ENCODE assay signal across 11 cellular contexts in genomic region chr7:135758531-135758932, GRCh38. TPM values are rescaled to one million over a fixed set of nuclear protein-coding genes. Genes with fewer than 3 reads are reported as not detected.
DNase-seq lines count a peak whose midpoint lies in the region; ATAC-seq and TF ChIP-seq lines count a peak whose summit lies in the region.
"Had no signal": no experiment of that assay in that cellular context is flagged by ENCODE, and none has a peak within 500 bp of the region (broad histone marks: within the 10 kb centered on the region; RNA-seq: fewer than 3 reads in every experiment).

No MANE protein-coding gene starts in this region.

- 0 out of 2 replicates have a peak overlapping the region, but pooled peaks have one; percentile 40 for H3K4me2 ChIP-seq in GM23338

- H3K4me1 ChIP-seq in GM23338 (ENCODE audit: insufficient read depth) (peaks cover 13% of the 10 kb centered on the region; the same call in 1 of the 2 replicates), breast epithelium (no peaks in the 10 kb centered on the region), skeletal muscle tissue (ENCODE audit: control insufficient read depth in 3 of 3, insufficient read depth in 3 of 3, low read length in 3 of 3) (peaks cover 15 to 25% (median 20%) of the 10 kb centered on the region in 3 donors)

- peaks cover 24% of the 10 kb centered on the region for H3K4me1 Mint-ChIP-seq in GM23338
- H3K4me1 Mint-ChIP-seq: central memory CD8-positive, alpha-beta T cell had no signal

- no peaks in the 10 kb centered on the region for H3K27me3 ChIP-seq in GM23338 (ENCODE audit: insufficient read depth)
- H3K27me3 ChIP-seq in breast epithelium: no peaks in the 10 kb centered on the region
- peaks cover 0 to 3% (median 0%) of the 10 kb centered on the region in 3 donors for H3K27me3 ChIP-seq in skeletal muscle tissue (ENCODE audit: control insufficient read depth in 3 of 3, insufficient read depth in 3 of 3, low read length in 3 of 3)

- ATAC-seq in GM23338 (peak; percentile 60), GM19397 (IDR thresholded peaks at IDR 0.05; ENCODE audit: unreplicated experiment) (no peak)
- ATAC-seq: Panc1 had no signal

- H3K4me3 Mint-ChIP-seq in GM23338: no peak overlapping the region
- H3K4me3 Mint-ChIP-seq: central memory CD8-positive, alpha-beta T cell had no signal

- H3K9ac ChIP-seq in skeletal muscle tissue (ENCODE audit: low read depth in 1 of 3, low read length in 3 of 3): peak overlapping the region in 1 of 3 donors; percentile 34

- H3K36me3 Mint-ChIP-seq in GM23338 (ENCODE audit: low read depth): peaks cover 10% of the 10 kb centered on the region; the same call in 2 of the 3 replicates

- H3K9me2 ChIP-seq in GM23338 (ENCODE audit: insufficient read depth): peaks cover 12% of the 10 kb centered on the region

- H3K9me3 Mint-ChIP-seq in GM23338: peaks cover 4% of the 10 kb centered on the region
- H3K9me3 Mint-ChIP-seq: central memory CD8-positive, alpha-beta T cell had no signal

- H3K36me3 ChIP-seq in GM23338 (ENCODE audit: insufficient read depth): no peaks in the 10 kb centered on the region
- no peaks in the 10 kb centered on the region for H3K36me3 ChIP-seq in breast epithelium
- H3K36me3 ChIP-seq in skeletal muscle tissue (ENCODE audit: control insufficient read depth in 3 of 3, insufficient read depth in 3 of 3, low read length in 3 of 3): no peaks in the 10 kb centered on the region

- no peak for TF ChIP-seq POLR2A in breast epithelium (IDR thresholded peaks at IDR 0.05)

- H3K4me3 ChIP-seq in GM23338: no peak overlapping the region
- H3K4me3 ChIP-seq in breast epithelium: peak overlapping the region; percentile 0 to 55 (median 23)
- peak overlapping the region in 2 of 3 donors; percentile 17 to 59 for H3K4me3 ChIP-seq in skeletal muscle tissue (ENCODE audit: low read length in 3 of 3)

- no peak overlapping the region for H3K27ac Mint-ChIP-seq in GM23338

- no peaks in the 10 kb centered on the region for H3K79me2 ChIP-seq in GM23338 (replicated peaks; ENCODE audit: insufficient read depth)

- intact Hi-C loops in breast epithelium (cut with DNase I; ENCODE audit: low total_unique reads): no loop called here

- H3F3A ChIP-seq in GM23338 (replicated peaks; ENCODE audit: low read depth): no peaks in the 10 kb centered on the region

- H3K27ac ChIP-seq in GM23338 (ENCODE audit: low read depth) (no peak overlapping the region), breast epithelium (peak overlapping the region; percentile 91 to 94), skeletal muscle tissue (ENCODE audit: low read depth, low read length) (peak overlapping the region; percentile 61)

- H4K20me1 ChIP-seq in GM23338 (replicated peaks; ENCODE audit: insufficient read depth): no peaks in the 10 kb centered on the region

- H3K9me3 ChIP-seq in breast epithelium (no peaks in the 10 kb centered on the region), skeletal muscle tissue (ENCODE audit: control insufficient read depth in 3 of 3, low read length in 3 of 3) (no peaks in the 10 kb centered on the region)

- TF ChIP-seq CTCF in GM23338 (conservative IDR thresholded peaks at IDR 0.05; ENCODE audit: low read depth in 2 of 2) (no peak), breast epithelium (IDR thresholded peaks at IDR 0.05) (no peak)

- peak overlapping the region; percentile 5 for H2AFZ ChIP-seq in GM23338

- DNase-seq in GM23338 (ENCODE audit: low spot score) (peak; percentile 35), breast epithelium (ENCODE audit: low spot score in 2 of 2) (peak in 1 of 2 donors; percentile 83), iPS-NIHi7 (ENCODE audit: extremely low spot score) (peak; percentile 61), NCI-H1417 (lab: John Stamatoyannopoulos, UW) (no peak), T-helper 1 cell (no peak), OCI-M2 (lab: John Stamatoyannopoulos, UW; ENCODE audit: unreplicated experiment) (no peak)
- DNase-seq: Calu3 had no signal

- H3K27me3 Mint-ChIP-seq in GM23338 (ENCODE audit: insufficient read depth, low read depth, poor library complexity): peaks cover 5% of the 10 kb centered on the region

TF ChIP-seq in GM23338, 12 proteins besides CTCF, POLR2A, EP300 and RAD21:
- TF ChIP-seq ETS1 (IDR thresholded peaks at IDR 0.05) (no peak), ZNF114 (CRISPR knock-in tag; IDR thresholded peaks at IDR 0.05) (no peak), NANOG (IDR thresholded peaks at IDR 0.05; ENCODE audit: borderline replicate concordance) (no peak), POLR2AphosphoS5 (IDR thresholded peaks at IDR 0.05; ENCODE audit: low read depth) (no peak), ZNF331 (CRISPR knock-in tag; IDR thresholded peaks at IDR 0.05; ENCODE audit: low read depth) (no peak), JUNB (IDR thresholded peaks at IDR 0.05; ENCODE audit: unreplicated experiment) (no peak), EZH2 (IDR thresholded peaks at IDR 0.05; ENCODE audit: low read depth, unreplicated experiment) (no peak), STAT1 (IDR thresholded peaks at IDR 0.05; ENCODE audit: unreplicated experiment) (no peak)
TF ChIP-seq in GM23338: peak in this region for 0.

RNA-seq across cellular contexts. Expression of gene FAM180A, which starts 9.9 kb away (rescaled TPM):
- not detected in 2 replicates for total RNA-seq in GM23338 (2014; rRNA removed; shearing (Covaris generic))
- polyA plus RNA-seq in GM23338 (2016; fragmentation: Nextera tagmentation; extraction: Ambion mirVana): not detected in 2 replicates
- 10 to 100 TPM in 1 of 3 donors, 1 to 10 TPM in 2; 5.2 to 11.9 (median 9.1) TPM for total RNA-seq in breast epithelium
- total RNA-seq in skeletal muscle tissue: 0.52 TPM
- total RNA-seq: Calu3 had no signal

RNA-seq across cellular contexts. Expression of gene SLC13A4, which starts 30.5 kb away (rescaled TPM):
- total RNA-seq in GM23338 (2014; rRNA removed; shearing (Covaris generic)): 1.7 and 2.4 TPM in 2 replicates
- polyA plus RNA-seq in GM23338 (2016; fragmentation: Nextera tagmentation; extraction: Ambion mirVana): 2.3 TPM in 2 replicates
- total RNA-seq in breast epithelium: under 1 TPM in 2 of 3 donors, not detected in 1; 0.29 to 0.32 TPM
- total RNA-seq in skeletal muscle tissue: not detected
- total RNA-seq: Calu3 had no signal

Comparison
In these comparisons a context has a peak if more than half of its experiments do, and no peak if none do; other contexts are left out.
1. DNase-seq: peak in GM23338 (single experiment) and iPS-NIHi7 (single experiment); none in NCI-H1417 (0 of 3), T-helper 1 cell (0 of 5) and OCI-M2 (single experiment).